ENCODE assay signal across 18 cellular contexts in the genomic region with DNA sequence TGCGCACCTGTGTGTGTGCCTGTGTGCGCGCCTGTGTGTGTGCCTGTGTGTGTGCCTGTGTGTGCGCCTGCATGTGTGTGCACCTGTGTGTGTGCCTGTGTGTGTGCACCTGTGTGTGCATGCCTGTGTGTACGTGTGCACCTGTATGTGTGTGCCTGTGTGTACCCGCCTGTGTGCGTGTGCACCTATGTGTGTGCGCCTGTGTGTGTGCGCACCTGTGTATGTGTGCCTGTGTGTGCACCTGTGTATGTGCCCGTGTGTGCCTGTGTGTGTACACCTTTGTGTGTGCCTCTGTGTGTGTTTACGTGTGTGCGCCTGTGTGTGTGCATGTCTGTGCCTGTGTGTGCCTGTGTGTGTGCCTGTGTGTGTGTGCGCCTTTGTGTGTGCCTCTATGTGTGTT. TPM values are rescaled to one million over a fixed set of nuclear protein-coding genes. Genes with fewer than 3 reads are reported as not detected.
DNase-seq lines count a peak whose midpoint lies in the region; ATAC-seq, FAIRE-seq and TF ChIP-seq lines count a peak whose summit lies in the region.
"Had no signal": no experiment of that assay in that cellular context is flagged by ENCODE, and none has a peak within 500 bp of the region (broad histone marks: within the 10 kb centered on the region; RNA-seq: fewer than 3 reads in every experiment).

No MANE protein-coding gene starts in this region.

- H2AFZ ChIP-seq in HepG2 (ENCODE audit: low read length), result no peak overlapping the region
- H2AFZ ChIP-seq in H1 (ENCODE audit: low read length), result no peak overlapping the region
- no peak overlapping the region for H2AFZ ChIP-seq in neural progenitor cell (replicated peaks)

- peak overlapping the region; percentile 82 for H3K14ac ChIP-seq in H1 (ENCODE audit: insufficient read length)

- peaks cover 11% of the 10 kb centered on the region for H3K4me1 Mint-ChIP-seq in neural progenitor cell
- H3K4me1 Mint-ChIP-seq: IgD-negative memory B cell had no signal

- H3K9ac ChIP-seq in HepG2 (ENCODE audit: insufficient read depth, low read depth, low read length) (no peak overlapping the region), H1 (replicated peaks in 1 of 4; ENCODE audit: extremely low read depth in 1 of 4, low read depth in 3 of 4, low read length in 3 of 4) (no peak overlapping the region), neural progenitor cell (no peak overlapping the region)
- H3K9ac ChIP-seq: BLaER1 had no signal

- H3F3A ChIP-seq in neural progenitor cell (ENCODE audit: low read depth), result peaks cover 31% of the 10 kb centered on the region

- peaks cover 7% of the 10 kb centered on the region; the same call in 1 of the 2 replicates for H3K23me2 ChIP-seq in H1 (ENCODE audit: low read depth, low read length)

- TF ChIP-seq CTCF in HepG2 (CRISPR knock-in tag; IDR thresholded peaks at IDR 0.05) (no peak), right lobe of liver (IDR thresholded peaks at IDR 0.05) (no peak), H1 (IDR thresholded peaks at IDR 0.05; ENCODE audit: control extremely low read depth in 1 of 3, insufficient read depth in 1 of 3, low read depth in 1 of 3, low read length in 3 of 3) (no peak), neural progenitor cell (IDR thresholded peaks at IDR 0.05) (no peak)

- peak overlapping the region; percentile 88 for H3K4ac ChIP-seq in H1 (replicated peaks; ENCODE audit: insufficient read length, low read depth, low read length)

- H4K20me1 ChIP-seq in HepG2 (ENCODE audit: insufficient read depth, low read length) (no peaks in the 10 kb centered on the region), H1 (replicated peaks in 1 of 2; ENCODE audit: control insufficient read depth in 1 of 2, insufficient read depth in 2 of 2, low read length in 2 of 2) (peaks cover 0 to 3% of the 10 kb centered on the region in 2 experiments), neural progenitor cell (ENCODE audit: low read depth) (no peaks in the 10 kb centered on the region)
- H4K20me1 ChIP-seq: BLaER1 had no signal

- H3K9me3 ChIP-seq in HepG2 (ENCODE audit: low read length), result no peaks in the 10 kb centered on the region
- H3K9me3 ChIP-seq in right lobe of liver, result no peaks in the 10 kb centered on the region
- no peaks in the 10 kb centered on the region; a peak in 1 of 4 replicates for H3K9me3 ChIP-seq in H1 (ENCODE audit: insufficient read depth in 2 of 2, low read depth in 1 of 2, low read length in 1 of 2)
- no peaks in the 10 kb centered on the region for H3K9me3 ChIP-seq in neural progenitor cell (ENCODE audit: low read depth)
- H3K9me3 ChIP-seq: BLaER1, Caco-2 had no signal

- H4K5ac ChIP-seq in H1 (ENCODE audit: insufficient read length, low read depth, low read length), result peak overlapping the region; percentile 49

- peak overlapping the region; percentile 25; the same call in 1 of the 2 replicates for H3K18ac ChIP-seq in H1 (ENCODE audit: extremely low read depth, low read length)

- FAIRE-seq in HepG2 (lab: Jason Lieb, UNC) (no peak), H1 (lab: Jason Lieb, UNC) (no peak)
- FAIRE-seq: GM12891, H54 had no signal

- H3K4me2 ChIP-seq in HepG2 (ENCODE audit: low read depth, low read length), result no peak overlapping the region
- H3K4me2 ChIP-seq in H1 (ENCODE audit: insufficient read depth in 1 of 2, low read depth in 2 of 2, low read length in 2 of 2), result no peak overlapping the region
- H3K4me2 ChIP-seq in neural progenitor cell, result no peak overlapping the region
- H3K4me2 ChIP-seq: BLaER1 had no signal

- no peak overlapping the region for H3K56ac ChIP-seq in H1 (replicated peaks; ENCODE audit: insufficient read length, low read depth, low read length)

- TF ChIP-seq RAD21 in HepG2 (CRISPR knock-in tag; IDR thresholded peaks at IDR 0.05) (no peak), H1 (IDR thresholded peaks at IDR 0.05 in 1 of 2, conservative IDR thresholded peaks at IDR 0.05 in 1 of 2; ENCODE audit: low read depth in 2 of 2, low read length in 2 of 2) (no peak)

- H3K27me3 Mint-ChIP-seq in neural progenitor cell (ENCODE audit: insufficient read depth, low read depth), result peaks cover 8% of the 10 kb centered on the region
- H3K27me3 Mint-ChIP-seq: CD8-positive, alpha-beta memory T cell; IgD-negative memory B cell had no signal

- CTCF ChIA-PET in HepG2 (lab: Yijun Ruan, JAX; ENCODE audit: low intra/inter-chr PET ratio, low total read pairs) (no interaction called here), H1 (lab: Charles Lee; ENCODE audit: partially characterized antibody) (no interaction called here)

- H3K36me3 Mint-ChIP-seq in neural progenitor cell, result no peaks in the 10 kb centered on the region
- H3K36me3 Mint-ChIP-seq: IgD-negative memory B cell had no signal

- in situ Hi-C loops in HepG2 (cut with HindIII; ENCODE audit: extremely low pct_ligation_motif_present, low pct_unique_long_range_greater_than_20kb), result no loop called here

- peak overlapping the region; percentile 42 for H4K8ac ChIP-seq in H1 (ENCODE audit: extremely low read depth, insufficient read depth, low read length)

- ATAC-seq in HepG2 (no peak), right lobe of liver (no peak)

- peak overlapping the region; percentile 89 for H2BK15ac ChIP-seq in H1 (ENCODE audit: low read length)

- POLR2A ChIA-PET in HepG2 (lab: Yijun Ruan, JAX), result no interaction called here
- POLR2A ChIA-PET in H1 (lab: Charles Lee; ENCODE audit: partially characterized antibody), result no interaction called here

- 96% methylated on average over 12 of the region's 13 CpGs for WGBS in HepG2 (ENCODE audit: low lambda C conversion rate)
- no CpG with 5 or more reads among the region's 13 CpGs for WGBS in right lobe of liver (ENCODE audit: insufficient coverage, low coverage, low lambda C conversion rate, missing lambda C conversion rate)
- WGBS in H1 (ENCODE audit: extremely low coverage in 1 of 2, insufficient coverage in 1 of 2, insufficient read length in 1 of 2, insufficient replicate concordance in 2 of 2, low coverage in 1 of 2, low lambda C conversion rate in 2 of 2, missing lambda C conversion rate in 1 of 2), 2 experiments, result 88% methylated on average over 13 of the region's 13 CpGs; no CpG with 5 or more reads in 1 of the 2 experiments

- H3K27ac ChIP-seq in HepG2 (ENCODE audit: extremely low read length, insufficient read depth, low read length) (no peak overlapping the region), right lobe of liver (no peak overlapping the region), H1 (ENCODE audit: low read depth, low read length) (no peak overlapping the region; the same call in 1 of the 2 replicates), neural progenitor cell (no peak overlapping the region), caudate nucleus (ENCODE audit: low read depth, low read length) (no peak overlapping the region)
- H3K27ac ChIP-seq: 22Rv1, BLaER1 had no signal

- H3K27me3 ChIP-seq in HepG2 (ENCODE audit: control insufficient read depth in 1 of 2, insufficient read depth in 2 of 2, low read length in 2 of 2) (peaks cover 0 to 15% of the 10 kb centered on the region in 2 experiments; a peak in 1 of 5 replicates), right lobe of liver (no peaks in the 10 kb centered on the region), H1 (replicated peaks in 1 of 4; ENCODE audit: control insufficient read depth in 3 of 4, extremely low read depth in 1 of 4, insufficient read depth in 3 of 4, low read length in 3 of 4) (no peaks in the 10 kb centered on the region), neural progenitor cell (no peaks in the 10 kb centered on the region)
- H3K27me3 ChIP-seq: BLaER1 had no signal

- H3K36me3 ChIP-seq in HepG2 (replicated peaks in 1 of 2; ENCODE audit: control insufficient read depth in 1 of 2, insufficient read depth in 2 of 2, low read length in 2 of 2) (no peaks in the 10 kb centered on the region), right lobe of liver (no peaks in the 10 kb centered on the region), H1 (ENCODE audit: control insufficient read depth in 2 of 4, insufficient read depth in 4 of 4, low read length in 3 of 4) (no peaks in the 10 kb centered on the region), neural progenitor cell (no peaks in the 10 kb centered on the region)
- H3K36me3 ChIP-seq: BLaER1 had no signal

- H3K23ac ChIP-seq in H1 (ENCODE audit: insufficient read length), result peak overlapping the region; percentile 76

- H2BK12ac ChIP-seq in H1 (ENCODE audit: low read depth, low read length), result peak overlapping the region; percentile 98

- TF ChIP-seq EP300 in HepG2 (IDR thresholded peaks at IDR 0.05; ENCODE audit: low read depth in 2 of 2, low read length in 2 of 2) (no peak), HepG2 (CRISPR knock-in tag; IDR thresholded peaks at IDR 0.05; ENCODE audit: borderline replicate concordance) (no peak), H1 (IDR thresholded peaks at IDR 0.05; ENCODE audit: borderline replicate concordance in 1 of 2, low read depth in 2 of 2, low read length in 2 of 2) (no peak)

- peak overlapping the region; percentile 100 for H2AK5ac ChIP-seq in H1 (ENCODE audit: low read depth, low read length)

- H3K27ac Mint-ChIP-seq in neural progenitor cell, result peak overlapping the region; percentile 36
- H3K27ac Mint-ChIP-seq: CD8-positive, alpha-beta memory T cell; IgD-negative memory B cell had no signal

- H4K91ac ChIP-seq in H1 (replicated peaks; ENCODE audit: insufficient read length, low read length), result peak overlapping the region; percentile 99

- peaks cover 3% of the 10 kb centered on the region for H3K79me1 ChIP-seq in H1 (ENCODE audit: low read depth, low read length)

- intact Hi-C loops in HepG2 (cut with micrococcal nuclease; ENCODE audit: unreplicated experiment), result no loop called here
- intact Hi-C loops in right lobe of liver (cut with DNase I), result no loop called here

- no peaks in the 10 kb centered on the region for H3K4me1 ChIP-seq in HepG2 (ENCODE audit: insufficient read depth, low read length)
- H3K4me1 ChIP-seq in right lobe of liver, result no peaks in the 10 kb centered on the region
- peaks cover 7 to 11% (median 9%) of the 10 kb centered on the region in 4 experiments; a peak in 6 of 7 replicates for H3K4me1 ChIP-seq in H1 (replicated peaks in 1 of 4; ENCODE audit: control insufficient read depth in 3 of 4, insufficient read depth in 4 of 4, low read length in 3 of 4)
- H3K4me1 ChIP-seq in neural progenitor cell, result peaks cover 12% of the 10 kb centered on the region
- H3K4me1 ChIP-seq: BLaER1 had no signal

- no peak for TF ChIP-seq POLR2A in HepG2 (IDR thresholded peaks at IDR 0.05; ENCODE audit: insufficient read depth in 1 of 2, low read depth in 2 of 2, low read length in 2 of 2)
- no peak for TF ChIP-seq POLR2A in right lobe of liver (IDR thresholded peaks at IDR 0.05)
- no peak for TF ChIP-seq POLR2A in H1 (IDR thresholded peaks at IDR 0.05; ENCODE audit: control extremely low read depth in 1 of 2, low read depth in 2 of 2, low read length in 2 of 2)

- H3K9me3 Mint-ChIP-seq in neural progenitor cell, result no peaks in the 10 kb centered on the region

- H3K4me3 Mint-ChIP-seq in neural progenitor cell, result no peak overlapping the region
- H3K4me3 Mint-ChIP-seq: IgD-negative memory B cell had no signal

- H2BK20ac ChIP-seq in H1 (ENCODE audit: low read length), result peak overlapping the region; percentile 96; the same call in 1 of the 2 replicates

- no TSS peak for BruUV-seq in HepG2 (replicated peaks; lab: Mats Ljungman, UMichigan)

- H3K79me2 ChIP-seq in HepG2 (ENCODE audit: insufficient read depth, low read length), result no peaks in the 10 kb centered on the region
- H3K79me2 ChIP-seq in H1 (ENCODE audit: control insufficient read depth in 1 of 2, insufficient read depth in 2 of 2, low read length in 2 of 2), result no peaks in the 10 kb centered on the region; a peak in 1 of 4 replicates
- no peaks in the 10 kb centered on the region for H3K79me2 ChIP-seq in neural progenitor cell (ENCODE audit: low read depth)

- DNase-seq in HepG2 (ENCODE audit: low spot score) (no peak), right lobe of liver (no peak), H1 (ENCODE audit: low read depth in 1 of 2, low spot score in 2 of 2) (no peak), neural progenitor cell (ENCODE audit: low spot score) (no peak), nucleus accumbens (lab: John Stamatoyannopoulos, UW) (no peak), NOMO-1 treated with DMSO at 0.1 percent for 48 hours (lab: John Stamatoyannopoulos, UW; ENCODE audit: unreplicated experiment) (no peak), caudate nucleus (lab: John Stamatoyannopoulos, UW) (no peak)
- no peak for DNase-seq in stimulated activated CD4-positive, alpha-beta T cell treated with anti-CD3 and anti-CD28 coated beads, Interleukin-1b, Interleukin-23, amount 100 ng/mL, for 48 hours
- DNase-seq: AML-193; Caco-2; CD8-positive, alpha-beta memory T cell; DMS 273 treated with DMSO at 0.1 percent for 48 hours had no signal

- peak overlapping the region; percentile 46; the same call in 1 of the 2 replicates for H2BK5ac ChIP-seq in H1 (ENCODE audit: low read depth, low read length)

- peak overlapping the region; percentile 70 for H2BK120ac ChIP-seq in H1 (replicated peaks; ENCODE audit: low read depth, low read length)

- H3K4me3 ChIP-seq in HepG2 (replicated peaks in 1 of 3; ENCODE audit: insufficient read depth in 1 of 3, low read depth in 2 of 3, low read length in 3 of 3) (no peak overlapping the region), right lobe of liver (no peak overlapping the region), H1 (ENCODE audit: extremely low read depth in 1 of 4, insufficient read depth in 2 of 4, low read depth in 3 of 4, low read length in 4 of 4) (no peak overlapping the region), neural progenitor cell (no peak overlapping the region)
- H3K4me3 ChIP-seq: BLaER1 had no signal

RNA-seq across cellular contexts. Expression of gene ZFP42, which starts 33.5 kb away (rescaled TPM):
- not detected in 2 replicates for total RNA-seq in HepG2 (2016; rRNA removed; fragmentation: Illumina TruSeq; extraction: Trizol)
- total RNA-seq in HepG2 (2016; cell fraction: cytosol; rRNA removed; fragmentation: Illumina TruSeq; extraction: Trizol; ENCODE audit: low read depth), result not detected in 2 replicates
- total RNA-seq in HepG2 (2016; cell fraction: insoluble cytoplasmic fraction; rRNA removed; fragmentation: Illumina TruSeq; extraction: Trizol), result not detected in 2 replicates
- not detected in 2 replicates for total RNA-seq in HepG2 (2016; cell fraction: membrane; rRNA removed; fragmentation: Illumina TruSeq; extraction: Trizol)
- not detected in 2 replicates for total RNA-seq in HepG2 (2016; cell fraction: nucleus; rRNA removed; fragmentation: Illumina TruSeq; extraction: Trizol)
- not detected in 2 replicates for polyA plus RNA-seq in HepG2 (2011; rRNA removed)
- polyA plus RNA-seq in HepG2 (2011; cell fraction: cytosol; rRNA removed), result not detected in 2 replicates
- not detected in 2 replicates for polyA plus RNA-seq in HepG2 (2011; cell fraction: nucleus; rRNA removed)
- polyA plus RNA-seq in HepG2 (2012), result not detected in 2 replicates
- not detected in 2 replicates for polyA plus RNA-seq in HepG2 (2016; cell fraction: cytosol; fragmentation: Illumina TruSeq; extraction: Trizol; ENCODE audit: low read depth)
- not detected in 2 replicates for polyA plus RNA-seq in HepG2 (2016; cell fraction: insoluble cytoplasmic fraction; fragmentation: Illumina TruSeq; extraction: Trizol; ENCODE audit: low read depth)
- not detected in 2 replicates for polyA plus RNA-seq in HepG2 (2016; cell fraction: membrane; fragmentation: Illumina TruSeq; extraction: Trizol; ENCODE audit: low read depth)
- polyA plus RNA-seq in HepG2 (2016; cell fraction: nucleus; fragmentation: Illumina TruSeq; extraction: Trizol; ENCODE audit: insufficient read depth, low read depth), result not detected in 2 replicates
- 0.12 TPM in 1 of 2 replicates, not detected in the other for polyA minus RNA-seq in HepG2 (2011; rRNA and poly(A)+ RNA removed; ENCODE audit: low replicate concordance)
- polyA minus RNA-seq in HepG2 (2011; cell fraction: cytosol; rRNA and poly(A)+ RNA removed), result not detected in 2 replicates
- not detected in 2 replicates for polyA minus RNA-seq in HepG2 (2011; cell fraction: nucleus; rRNA and poly(A)+ RNA removed)
- total RNA-seq in right lobe of liver, result not detected
- 187 and 188 TPM in 2 replicates for total RNA-seq in H1 (2021; fragmentation: NEBNext Ultra II Directional; extraction: Animal tissue kit (Norgen Biotek cat#: 25700))
- 69.3 and 69.4 TPM in 2 replicates for polyA plus RNA-seq in H1 (2011; rRNA removed)
- polyA plus RNA-seq in H1 (2011; cell fraction: cytosol; rRNA removed), result 85.3 TPM
- polyA plus RNA-seq in H1 (2011; cell fraction: nucleus; rRNA removed), result 48.7 TPM
- polyA plus RNA-seq in H1 (2012, experiment 1 of 2), result 93.3 to 158 TPM (median 108 TPM) in 4 replicates
- polyA plus RNA-seq in H1 (2012, experiment 2 of 2), result 103 TPM
- 98.0 TPM for polyA plus RNA-seq in H1 (2013, experiment 1 of 2)
- 95.8 TPM for polyA plus RNA-seq in H1 (2013, experiment 2 of 2)
- 105 and 115 TPM in 2 replicates for polyA minus RNA-seq in H1 (2011; rRNA and poly(A)+ RNA removed)
- 101 TPM for polyA minus RNA-seq in H1 (2011; cell fraction: cytosol; rRNA and poly(A)+ RNA removed)
- polyA minus RNA-seq in H1 (2011; cell fraction: nucleus; rRNA and poly(A)+ RNA removed), result 49.8 TPM
- total RNA-seq in neural progenitor cell (ENCODE audit: low replicate concordance), result 36.4 and 54.5 TPM in 2 replicates
- total RNA-seq: CD8-positive, alpha-beta memory T cell; G401 had no signal
- polyA plus RNA-seq: CD8-positive, alpha-beta memory T cell; IgD-negative memory B cell had no signal

Comparison
In these comparisons a context has a peak if more than half of its experiments do, and no peak if none do; other contexts are left out.
1. RNA of gene ZFP42, which starts 33.5 kb away (total RNA-seq): 187 to 188 TPM in H1 and 36.4 to 54.5 TPM in neural progenitor cell; not detected in HepG2 and not detected in right lobe of liver; every median in the first group is over 10 times any median in the second.
2. Of the 41 proteins assayed by ChIP-seq in both HepG2 and H1: peak only in HepG2: none; only in H1: KDM1A; in both: none; in neither: 40.